ENCODE assay signal across 34 cellular contexts in the genomic region with DNA sequence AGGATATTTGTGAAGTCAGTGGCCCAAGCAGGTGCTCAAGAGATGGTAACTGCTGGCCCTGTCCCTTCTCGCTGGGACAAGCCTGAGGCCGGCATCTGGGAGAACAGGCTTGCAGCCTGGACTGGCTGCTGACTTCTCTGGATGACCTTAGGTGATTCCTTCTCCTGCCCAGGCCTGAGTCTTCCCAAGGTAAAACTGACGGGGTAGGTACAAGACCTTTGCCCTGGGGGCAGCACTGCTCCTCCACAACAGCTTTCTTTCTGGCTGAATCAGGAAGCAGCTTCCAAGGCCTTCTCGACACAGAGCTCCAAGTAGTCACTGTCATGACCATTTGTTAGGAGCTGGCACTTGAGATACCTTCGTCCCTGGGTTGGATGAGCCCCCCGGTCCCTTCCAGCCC. TPM values are rescaled to one million over a fixed set of nuclear protein-coding genes. Genes with fewer than 3 reads are reported as not detected.
"Had no signal": no experiment of that assay in that cellular context is flagged by ENCODE, and none has a peak within 500 bp of the region (broad histone marks: within the 10 kb centered on the region; RNA-seq: fewer than 3 reads in every experiment).

No MANE protein-coding gene starts in this region.

- H3K9me3 ChIP-seq: ascending aorta, MG63, Peyer's patch, SJSA1, SK-N-SH had no signal

- ATAC-seq: activated CD8-positive, alpha-beta T cell treated with anti-CD3 and anti-CD28 coated beads for 36 hours; PC-3 had no signal

- H3K4me1 Mint-ChIP-seq: activated B cell treated with CpG ODN at 0.5 μM for 24 hours; activated CD4-positive, alpha-beta T cell treated with anti-CD3 and anti-CD28 coated beads, Interleukin-2, amount 10 ng/mL, durations not matched to agents 24 days and 14 days; activated naive CD4-positive, alpha-beta T cell treated with anti-CD3 and anti-CD28 coated beads, Interleukin-2, amount 50 U/mL, for 24 hours; activated naive CD8-positive, alpha-beta T cell treated with anti-CD3 and anti-CD28 coated beads, Interleukin-2, amount 10 ng/mL, durations not matched to agents 7 days and 5 days had no signal

- H3K4me1 ChIP-seq: Peyer's patch, SJSA1 had no signal

- H3K27me3 ChIP-seq: ascending aorta, cardiac muscle cell, MG63, Peyer's patch, SJSA1 had no signal

- H3K9ac ChIP-seq: SK-N-SH had no signal

- H3K36me3 ChIP-seq: ascending aorta, cardiac muscle cell, MG63, Peyer's patch, SJSA1 had no signal

- H3K4me3 ChIP-seq: ascending aorta, cardiac muscle cell, MG63, Peyer's patch, SJSA1 had no signal

- H3K36me3 Mint-ChIP-seq: activated naive CD4-positive, alpha-beta T cell treated with anti-CD3 and anti-CD28 coated beads, Interleukin-2, amount 50 U/mL, for 24 hours; activated naive CD8-positive, alpha-beta T cell treated with anti-CD3 and anti-CD28 coated beads, Interleukin-2, amount 10 ng/mL, durations not matched to agents 7 days and 5 days had no signal

- H3K4me3 Mint-ChIP-seq: activated B cell treated with CpG ODN at 0.5 μM for 24 hours; activated CD4-positive, alpha-beta T cell treated with anti-CD3 and anti-CD28 coated beads, Interleukin-2, amount 10 ng/mL, durations not matched to agents 24 days and 14 days; activated CD8-positive, alpha-beta T cell treated with anti-CD3 and anti-CD28 coated beads for 36 hours; activated naive CD4-positive, alpha-beta T cell treated with anti-CD3 and anti-CD28 coated beads, Interleukin-2, amount 50 U/mL, for 24 hours; activated naive CD8-positive, alpha-beta T cell treated with anti-CD3 and anti-CD28 coated beads, Interleukin-2, amount 10 ng/mL, durations not matched to agents 7 days and 5 days; activated T-cell treated with anti-CD3 and anti-CD28 coated beads, Interleukin-2, amount 50 U/mL, for 24 hours; T-helper 1 cell treated with Interleukin-12 subunit alpha and Interleukin-12 subunit beta and Interleukin-4 antibody, amounts not matched to agents 30 μg/mL and 1 μg/mL, for 36 hours; T-helper 2 cell treated with Interferon-gamma antibody and Interleukin-4, amounts not matched to agents 5 μg/mL and 100 μg/mL, for 36 hours had no signal

- H3K9me3 Mint-ChIP-seq: activated B cell treated with CpG ODN at 0.5 μM for 24 hours; activated CD4-positive, alpha-beta T cell treated with anti-CD3 and anti-CD28 coated beads, Interleukin-2, amount 10 ng/mL, durations not matched to agents 24 days and 14 days; activated CD8-positive, alpha-beta T cell treated with anti-CD3 and anti-CD28 coated beads for 36 hours; activated naive CD4-positive, alpha-beta T cell treated with anti-CD3 and anti-CD28 coated beads, Interleukin-2, amount 50 U/mL, for 24 hours; activated naive CD8-positive, alpha-beta T cell treated with anti-CD3 and anti-CD28 coated beads, Interleukin-2, amount 10 ng/mL, durations not matched to agents 7 days and 5 days; activated T-cell treated with anti-CD3 and anti-CD28 coated beads, Interleukin-2, amount 50 U/mL, for 24 hours; activated T-helper 2 cell treated with anti-CD3 and anti-CD28 coated beads, Interferon-gamma antibody, Interleukin-2, Interleukin-4, amounts not matched to agents 10 μg/mL and 5 μg/mL and 100 μg/mL, durations not matched to agents 14 hours and 24 hours and 36 hours; T-helper 1 cell treated with Interleukin-12 subunit alpha and Interleukin-12 subunit beta and Interleukin-4 antibody, amounts not matched to agents 30 μg/mL and 1 μg/mL, for 36 hours; T-helper 2 cell treated with Interferon-gamma antibody and Interleukin-4, amounts not matched to agents 5 μg/mL and 100 μg/mL, for 36 hours had no signal

- DNase-seq: activated B cell treated with CpG ODN at 0.5 μM for 24 hours; activated CD4-positive, alpha-beta T cell treated with anti-CD3 and anti-CD28 coated beads, Interleukin-2, amount 10 ng/mL, durations not matched to agents 24 days and 14 days; activated CD4-positive, alpha-beta T cell treated with anti-CD3 and anti-CD28 coated beads, Interleukin-2, amount 50 U/mL, for 4 hours; activated CD4-positive, CD25-positive, alpha-beta regulatory T cell treated with anti-CD3 and anti-CD28 coated beads, Interleukin-2, amount 50 U/mL, for 72 hours; activated CD8-positive, alpha-beta T cell treated with anti-CD3 and anti-CD28 coated beads for 36 hours; activated gamma-delta T cell; activated naive CD4-positive, alpha-beta T cell treated with Interleukin-2 at 50 U/mL for 16 hours; activated naive CD8-positive, alpha-beta T cell treated with anti-CD3 and anti-CD28 coated beads, Interleukin-2, amount 10 ng/mL, durations not matched to agents 7 days and 5 days; activated T-cell treated with anti-CD3 and anti-CD28 coated beads, Interleukin-2, amount 50 U/mL, for 24 hours; amygdala; Kasumi-1; KG1; MG63; NCI-H1048; NCI-H1105 treated with DMSO at 0.1 percent for 48 hours; NCI-H1436; NCI-H1930; NCI-H2081 treated with DMSO at 0.1 percent for 48 hours; NCI-H226; NK-92 treated with Interleukin-12 subunit alpha and Interleukin-12 subunit beta, amount 100 ng/mL, for 24 hours; PC-3; Peyer's patch; SHP77 treated with DMSO at 0.1 percent for 48 hours; SK-N-SH had no signal

- H3K27ac Mint-ChIP-seq: activated B cell treated with CpG ODN at 0.5 μM for 24 hours; activated CD4-positive, alpha-beta T cell treated with anti-CD3 and anti-CD28 coated beads, Interleukin-2, amount 10 ng/mL, durations not matched to agents 24 days and 14 days; activated CD8-positive, alpha-beta T cell treated with anti-CD3 and anti-CD28 coated beads for 36 hours; activated naive CD4-positive, alpha-beta T cell treated with anti-CD3 and anti-CD28 coated beads, Interleukin-2, amount 50 U/mL, for 24 hours; activated naive CD8-positive, alpha-beta T cell treated with anti-CD3 and anti-CD28 coated beads, Interleukin-2, amount 10 ng/mL, durations not matched to agents 7 days and 5 days; activated T-cell treated with anti-CD3 and anti-CD28 coated beads, Interleukin-2, amount 50 U/mL, for 24 hours; activated T-helper 2 cell treated with anti-CD3 and anti-CD28 coated beads, Interferon-gamma antibody, Interleukin-2, Interleukin-4, amounts not matched to agents 10 μg/mL and 5 μg/mL and 100 μg/mL, durations not matched to agents 14 hours and 24 hours and 36 hours; T-helper 1 cell treated with Interleukin-12 subunit alpha and Interleukin-12 subunit beta and Interleukin-4 antibody, amounts not matched to agents 30 μg/mL and 1 μg/mL, for 36 hours; T-helper 2 cell treated with Interferon-gamma antibody and Interleukin-4, amounts not matched to agents 5 μg/mL and 100 μg/mL, for 36 hours had no signal

- H3K27me3 Mint-ChIP-seq: activated B cell treated with CpG ODN at 0.5 μM for 24 hours; activated CD4-positive, alpha-beta T cell treated with anti-CD3 and anti-CD28 coated beads, Interleukin-2, amount 10 ng/mL, durations not matched to agents 24 days and 14 days; activated CD8-positive, alpha-beta T cell treated with anti-CD3 and anti-CD28 coated beads for 36 hours; activated naive CD4-positive, alpha-beta T cell treated with anti-CD3 and anti-CD28 coated beads, Interleukin-2, amount 50 U/mL, for 24 hours; activated naive CD8-positive, alpha-beta T cell treated with anti-CD3 and anti-CD28 coated beads, Interleukin-2, amount 10 ng/mL, durations not matched to agents 7 days and 5 days; activated T-cell treated with anti-CD3 and anti-CD28 coated beads, Interleukin-2, amount 50 U/mL, for 24 hours had no signal

- H3K27ac ChIP-seq: cardiac muscle cell, Peyer's patch, SJSA1 had no signal

- H3K4me2 ChIP-seq: SK-N-SH had no signal

RNA-seq across cellular contexts. Expression of gene DMRTB1, which starts 59.6 kb away (rescaled TPM):
- total RNA-seq: activated B cell treated with CpG ODN at 0.5 μM for 24 hours; activated CD4-positive, alpha-beta T cell treated with anti-CD3 and anti-CD28 coated beads, Interleukin-2, amount 10 ng/mL, durations not matched to agents 24 days and 14 days; activated CD8-positive, alpha-beta memory T cell treated with anti-CD3 and anti-CD28 coated beads for 36 hours; activated CD8-positive, alpha-beta T cell treated with anti-CD3 and anti-CD28 coated beads for 36 hours; activated naive CD8-positive, alpha-beta T cell treated with anti-CD3 and anti-CD28 coated beads, Interleukin-2, amount 10 ng/mL, durations not matched to agents 7 days and 5 days; activated T-helper 2 cell treated with anti-CD3 and anti-CD28 coated beads, Interferon-gamma antibody, Interleukin-2, Interleukin-4, amounts not matched to agents 10 μg/mL and 5 μg/mL and 100 μg/mL, durations not matched to agents 14 hours and 24 hours and 36 hours; ascending aorta; cardiac muscle cell; NCI-H460; PC-3; Peyer's patch; SJSA1 had no signal
- polyA plus RNA-seq: adipose tissue, cardiac muscle cell, SK-N-SH had no signal
